ENCODE assay signal across 8 cellular contexts in genomic region chr10:31032515-31033132, GRCh38. TPM values are rescaled to one million over a fixed set of nuclear protein-coding genes. Genes with fewer than 3 reads are reported as not detected.
DNase-seq lines count a peak whose midpoint lies in the region; ATAC-seq and TF ChIP-seq lines count a peak whose summit lies in the region.

No MANE protein-coding gene starts in this region.

- no peak for TF ChIP-seq CTCF in RWPE2 (IDR thresholded peaks at IDR 0.05; ENCODE audit: poor library complexity, severe bottlenecking)
- no peak for TF ChIP-seq CTCF in esophagus squamous epithelium (IDR thresholded peaks at IDR 0.05)
- no peak for TF ChIP-seq CTCF in ovary (IDR thresholded peaks at IDR 0.05)

- H3K27me3 Mint-ChIP-seq in CD8-positive, alpha-beta memory T cell: no peaks in the 10 kb centered on the region

- peak overlapping the region; percentile 97 for H3K27ac ChIP-seq in CD8-positive, alpha-beta memory T cell (ENCODE audit: low read depth, low read length)
- H3K27ac ChIP-seq in RWPE2 (ENCODE audit: poor library complexity, severe bottlenecking): peak overlapping the region; percentile 72
- H3K27ac ChIP-seq in esophagus squamous epithelium: peak overlapping the region; percentile 97 to 100 (median 98)
- peak overlapping the region; percentile 93 to 100 for H3K27ac ChIP-seq in ovary

- POLR2A ChIA-PET in CD8-positive, alpha-beta memory T cell (lab: Charles Lee): interaction anchor here (0.5 to 1.6 kb wide), 6 partner anchors 34 to 820 kb away, joined by 3 to 21 read pairs (median 4); partner anchors contain the start of gene ZEB1

- no peaks in the 10 kb centered on the region for H3K9me3 ChIP-seq in CD8-positive, alpha-beta memory T cell (ENCODE audit: low read length)
- H3K9me3 ChIP-seq in RWPE2 (ENCODE audit: severe bottlenecking) (no peaks in the 10 kb centered on the region), esophagus squamous epithelium (no peaks in the 10 kb centered on the region), ovary (no peaks in the 10 kb centered on the region)

- ATAC-seq in RWPE2 (ENCODE audit: low read depth) (no peak), GM18520 (IDR thresholded peaks at IDR 0.05; ENCODE audit: unreplicated experiment) (no peak), GM21786 (IDR thresholded peaks at IDR 0.05; ENCODE audit: unreplicated experiment) (no peak)

- peaks cover 0 to 5% (median 0%) of the 10 kb centered on the region in 3 donors for H3K36me3 Mint-ChIP-seq in CD8-positive, alpha-beta memory T cell

- DNase-seq in CD8-positive, alpha-beta memory T cell: no peak
- no peak for DNase-seq in RWPE2 (ENCODE audit: low spot score)
- no peak for DNase-seq in esophagus squamous epithelium (lab: John Stamatoyannopoulos, UW)
- DNase-seq in ovary: peak in 4 of 5 donors; percentile 34 to 62 (median 55)
- no peak for DNase-seq in NCI-H1436 treated with DMSO at 0.1 percent for 48 hours (lab: John Stamatoyannopoulos, UW)
- DNase-seq in stimulated activated CD4-positive, alpha-beta T cell treated with anti-CD3 and anti-CD28 coated beads, Interleukin-1b, Interleukin-23, amount 100 ng/mL, for 48 hours: no peak

- TF ChIP-seq POLR2A in esophagus squamous epithelium (IDR thresholded peaks at IDR 0.05): no peak
- TF ChIP-seq POLR2A in ovary (IDR thresholded peaks at IDR 0.05): no peak

- intact Hi-C loops in esophagus squamous epithelium (cut with DNase I) (no loop called here), ovary (cut with DNase I) (loop anchor here in 2 of 4 donors (5.0 to 10.0 kb wide), 3 partner anchors 102 to 245 kb away; no protein-coding TSS in a partner anchor)

- no peaks in the 10 kb centered on the region for H3K36me3 ChIP-seq in CD8-positive, alpha-beta memory T cell (ENCODE audit: insufficient read depth, low read length)
- no peaks in the 10 kb centered on the region for H3K36me3 ChIP-seq in RWPE2 (ENCODE audit: low read depth)
- H3K36me3 ChIP-seq in esophagus squamous epithelium: no peaks in the 10 kb centered on the region
- H3K36me3 ChIP-seq in ovary: no peaks in the 10 kb centered on the region

- H3K4me3 ChIP-seq in CD8-positive, alpha-beta memory T cell (ENCODE audit: low read length): peak overlapping the region; percentile 93
- H3K4me3 ChIP-seq in RWPE2 (ENCODE audit: severe bottlenecking) (peak overlapping the region; percentile 47), esophagus squamous epithelium (peak overlapping the region; percentile 42 to 85 (median 66)), ovary (peak overlapping the region; percentile 83)

- TF ChIP-seq EP300 in ovary (IDR thresholded peaks at IDR 0.05): no peak

- H3K27ac Mint-ChIP-seq in CD8-positive, alpha-beta memory T cell: peak overlapping the region; percentile 94 to 99 (median 98)

- H3K4me1 Mint-ChIP-seq in CD8-positive, alpha-beta memory T cell: peaks cover 12 to 26% (median 19%) of the 10 kb centered on the region in 3 donors

- 30 to 35% methylated on average over 24 to 28 of the region's 33 CpGs for WGBS in esophagus squamous epithelium, 2 donors
- 33 to 39% (median 38%) methylated on average over 33 of the region's 33 CpGs for WGBS in ovary, 3 donors

- CTCF ChIA-PET in CD8-positive, alpha-beta memory T cell (lab: Charles Lee): interaction anchor here (0.8 to 2.9 kb wide), 10 partner anchors 7 to 776 kb away, joined by 4 to 33 read pairs (median 6); no protein-coding TSS in a partner anchor

- H3K4me1 ChIP-seq in CD8-positive, alpha-beta memory T cell (ENCODE audit: insufficient read depth, low read length): peaks cover 14% of the 10 kb centered on the region
- H3K4me1 ChIP-seq in RWPE2 (ENCODE audit: insufficient read depth, poor library complexity, severe bottlenecking) (peaks cover 14% of the 10 kb centered on the region), esophagus squamous epithelium (peaks cover 13 to 58% (median 17%) of the 10 kb centered on the region in 3 donors), ovary (ENCODE audit: insufficient read depth) (peaks cover 6% of the 10 kb centered on the region)

- no peaks in the 10 kb centered on the region for H3K27me3 ChIP-seq in CD8-positive, alpha-beta memory T cell (ENCODE audit: insufficient read depth, low read length, poor library complexity, severe bottlenecking)
- H3K27me3 ChIP-seq in RWPE2 (ENCODE audit: insufficient read depth, poor library complexity, severe bottlenecking): no peaks in the 10 kb centered on the region
- H3K27me3 ChIP-seq in esophagus squamous epithelium: no peaks in the 10 kb centered on the region
- no peaks in the 10 kb centered on the region for H3K27me3 ChIP-seq in ovary

- H3K4me3 Mint-ChIP-seq in CD8-positive, alpha-beta memory T cell: peak overlapping the region; percentile 83 to 95 (median 91)

- H3K9me3 Mint-ChIP-seq in CD8-positive, alpha-beta memory T cell: no peaks in the 10 kb centered on the region

RNA-seq across cellular contexts. Expression of gene ZNF438, which starts 1.0 kb away (rescaled TPM):
- 1 to 10 TPM; 2.9 to 3.9 TPM for total RNA-seq in CD8-positive, alpha-beta memory T cell
- 4.2 TPM for polyA plus RNA-seq in CD8-positive, alpha-beta memory T cell
- total RNA-seq in esophagus squamous epithelium (1 to 10 TPM; 2.9 to 9.3 (median 5.9) TPM), ovary (10 to 100 TPM in 1 of 7 donors, 1 to 10 TPM in 6; 6.2 to 11.6 (median 6.9) TPM)
- polyA plus RNA-seq in ovary: 10 to 100 TPM in 1 of 2 donors, 1 to 10 TPM in 1; 7.1 to 12.7 TPM

Comparison
In these comparisons a context has a peak if more than half of its experiments do, and no peak if none do; other contexts are left out.
1. DNase-seq: peak in ovary (4 of 5); none in CD8-positive, alpha-beta memory T cell (0 of 5), RWPE2 (single experiment), esophagus squamous epithelium (single experiment), NCI-H1436 treated with DMSO at 0.1 percent for 48 hours (single experiment) and stimulated activated CD4-positive, alpha-beta T cell treated with anti-CD3 and anti-CD28 coated beads, Interleukin-1b, Interleukin-23, amount 100 ng/mL, for 48 hours (single experiment).
2. Peak in every context shown above with its lines, with median percentiles within 50 percentile points of each other: H3K27ac ChIP-seq and H3K4me3 ChIP-seq.